14 cellular contexts compared by ENCODE assay signal in the genomic region with DNA sequence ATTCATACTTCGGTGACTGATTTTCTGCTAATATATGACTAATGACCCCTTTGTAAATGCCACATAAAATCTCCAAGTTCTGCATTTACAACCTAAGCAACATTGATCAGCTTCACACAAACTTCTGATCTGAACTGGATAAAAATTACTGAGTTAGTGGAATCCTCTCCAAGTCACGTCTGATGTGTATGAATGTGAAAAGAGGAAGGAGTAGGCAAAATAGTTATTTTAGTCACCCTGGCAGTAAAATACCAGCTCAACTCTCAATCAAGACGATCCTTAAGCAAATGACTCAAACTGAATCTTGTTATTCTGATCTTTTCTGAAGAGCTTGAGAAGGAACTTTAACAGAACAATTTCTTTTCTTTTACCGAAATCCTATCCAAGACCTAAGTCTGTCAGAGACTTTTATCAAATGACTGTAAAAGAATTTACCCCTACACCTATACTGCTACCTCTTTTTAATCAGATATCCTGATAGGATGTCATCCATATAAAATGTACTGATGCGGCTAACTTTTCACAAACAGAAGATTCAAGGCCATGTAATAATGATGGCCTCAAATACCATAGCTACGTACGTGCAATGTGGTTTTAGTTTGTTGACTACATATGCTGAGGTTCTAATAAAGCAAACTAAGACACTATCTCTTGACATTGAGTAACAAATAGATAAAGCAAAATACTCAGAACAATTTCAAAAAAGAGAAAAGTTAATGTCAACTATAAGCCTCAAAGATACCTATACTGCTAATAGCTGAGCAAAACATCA. TPM values are rescaled to one million over a fixed set of nuclear protein-coding genes. Genes with fewer than 3 reads are reported as not detected.
DNase-seq lines count a peak whose midpoint lies in the region; ATAC-seq, FAIRE-seq and TF ChIP-seq lines count a peak whose summit lies in the region.
"Had no signal": no experiment of that assay in that cellular context is flagged by ENCODE, and none has a peak within 500 bp of the region (broad histone marks: within the 10 kb centered on the region; RNA-seq: fewer than 3 reads in every experiment).

No MANE protein-coding gene starts in this region.

- peak overlapping the region; percentile 29 for H3K4me3 ChIP-seq in GM12878
- H3K4me3 ChIP-seq in SK-N-SH (ENCODE audit: low read depth in 2 of 2, low read length in 1 of 2), result no peak overlapping the region
- H3K4me3 ChIP-seq: cardiac muscle cell, PC-9 had no signal

- H3K27ac Mint-ChIP-seq in T-helper 2 cell treated with Interferon-gamma antibody and Interleukin-4, amounts not matched to agents 5 μg/mL and 100 μg/mL, for 36 hours, result no peak overlapping the region
- H3K27ac Mint-ChIP-seq: activated CD4-positive, alpha-beta T cell treated with anti-CD3 and anti-CD28 coated beads, Interleukin-2, amount 10 ng/mL, durations not matched to agents 7 days and 5 days had no signal

- 15% methylated on average over 7 of the region's 7 CpGs for WGBS in GM12878 (ENCODE audit: insufficient coverage, insufficient replicate concordance, low lambda C conversion rate, missing lambda C conversion rate)
- whole genome bisulfite sequencing in SK-N-SH (ENCODE audit: low lambda C conversion rate), result 91% methylated on average over 7 of the region's 7 CpGs

- POLR2A ChIA-PET in GM12878 (lab: Charles Lee), result interaction anchor here (1.0 to 2.0 kb wide), 8 partner anchors 9 to 39 kb away, joined by 3 to 11 read pairs (median 4); no protein-coding TSS in a partner anchor
- POLR2A ChIA-PET in SK-N-SH (lab: Yijun Ruan, JAX), result no interaction called here

- peaks cover 6% of the 10 kb centered on the region for H3F3A ChIP-seq in SK-N-SH (replicated peaks; ENCODE audit: insufficient read depth)

- ATAC-seq in GM18502 (IDR thresholded peaks at IDR 0.05; ENCODE audit: poor library complexity, unreplicated experiment) (peak; percentile 69), GM21367 (IDR thresholded peaks at IDR 0.05; ENCODE audit: unreplicated experiment) (peak; percentile 63), HG03432 (IDR thresholded peaks at IDR 0.05; ENCODE audit: unreplicated experiment) (peak; percentile 90), GM12878 (peak; percentile 85)

- intact Hi-C loops in GM12878 (cut with micrococcal nuclease; ENCODE audit: unreplicated experiment), result no loop called here

- H3K9me3 ChIP-seq in GM12878 (replicated peaks; ENCODE audit: control insufficient read depth, insufficient read depth, low read length), result peaks cover 12% of the 10 kb centered on the region
- no peaks in the 10 kb centered on the region for H3K9me3 ChIP-seq in SK-N-SH
- H3K9me3 ChIP-seq: Caco-2 had no signal

- no peak for TF ChIP-seq CTCF in GM12878 (IDR thresholded peaks at IDR 0.05 in 2 of 3, conservative IDR thresholded peaks at IDR 0.05 in 1 of 3; ENCODE audit: control insufficient read depth in 2 of 3, extremely low read depth in 1 of 3, insufficient read depth in 1 of 3, low read depth in 3 of 3, low read length in 3 of 3)
- TF ChIP-seq CTCF in SK-N-SH (IDR thresholded peaks at IDR 0.05), result no peak

- H3K79me2 ChIP-seq in GM12878 (ENCODE audit: control insufficient read depth, insufficient read depth, low read length) (peaks cover 94% of the 10 kb centered on the region), SK-N-SH (ENCODE audit: insufficient read depth) (peaks cover 98% of the 10 kb centered on the region)

- DNase-seq in GM12878 (ENCODE audit: low read depth, low spot score), result peak; percentile 50
- DNase-seq in SK-N-SH, result no peak
- no peak for DNase-seq in T-helper 2 cell treated with Interferon-gamma antibody and Interleukin-4, amounts not matched to agents 5 μg/mL and 100 μg/mL, for 36 hours (ENCODE audit: low spot score)
- DNase-seq in NCI-H524 (lab: John Stamatoyannopoulos, UW), result no peak
- DNase-seq in activated effector memory CD4-positive, alpha-beta T cell treated with anti-CD3 and anti-CD28 coated beads, Interleukin-2, amount 50 U/mL, for 16 hours, result no peak
- DNase-seq: activated CD4-positive, alpha-beta T cell treated with anti-CD3 and anti-CD28 coated beads, Interleukin-2, amount 10 ng/mL, durations not matched to agents 7 days and 5 days; Caco-2; PC-9; stimulated activated CD8-positive, alpha-beta memory T cell treated with anti-CD3 and anti-CD28 coated beads, Interleukin-4, amount 100 ng/mL, for 48 hours had no signal

- peaks cover 12% of the 10 kb centered on the region for H3K4me1 ChIP-seq in GM12878 (ENCODE audit: control insufficient read depth, insufficient read depth, low read length)
- H3K4me1 ChIP-seq in SK-N-SH (ENCODE audit: control insufficient read depth in 1 of 2, insufficient read depth in 2 of 2, low read depth in 1 of 2, low read length in 1 of 2), result peaks cover 0 to 6% of the 10 kb centered on the region in 2 experiments; a peak in 2 of 4 replicates
- H3K4me1 ChIP-seq: Caco-2 had no signal

- H3K27me3 ChIP-seq in GM12878 (replicated peaks in 1 of 2; ENCODE audit: control insufficient read depth in 2 of 2, insufficient read depth in 2 of 2, low read length in 1 of 2) (no peaks in the 10 kb centered on the region), SK-N-SH (ENCODE audit: insufficient read depth) (no peaks in the 10 kb centered on the region)
- H3K27me3 ChIP-seq: cardiac muscle cell had no signal

- CTCF ChIA-PET in GM12878 (lab: Yijun Ruan, JAX), result interaction anchor here (0.8 to 1.8 kb wide), 11 partner anchors 9 to 89 kb away, joined by 3 to 8 read pairs (median 4); partner anchors contain the start of gene CUL3
- CTCF ChIA-PET in SK-N-SH (lab: Yijun Ruan, JAX), result interaction anchor here (1.2 kb wide), 1 partner anchor 89 kb away, joined by 4 read pairs; no protein-coding TSS in a partner anchor

- H3K9me3 Mint-ChIP-seq in T-helper 2 cell treated with Interferon-gamma antibody and Interleukin-4, amounts not matched to agents 5 μg/mL and 100 μg/mL, for 36 hours, result no peaks in the 10 kb centered on the region

- H3K36me3 ChIP-seq in GM12878 (ENCODE audit: control insufficient read depth in 2 of 2, insufficient read depth in 2 of 2, low read length in 1 of 2) (peaks cover 3% of the 10 kb centered on the region in 2 experiments; a peak in 2 of 4 replicates), SK-N-SH (replicated peaks in 1 of 2; ENCODE audit: control insufficient read depth in 1 of 2, insufficient read depth in 2 of 2, low read length in 1 of 2) (peaks cover 12 to 23% of the 10 kb centered on the region in 2 experiments)

- peaks cover 20% of the 10 kb centered on the region for H3K4me1 Mint-ChIP-seq in T-helper 2 cell treated with Interferon-gamma antibody and Interleukin-4, amounts not matched to agents 5 μg/mL and 100 μg/mL, for 36 hours (ENCODE audit: low read depth)

- no peak for TF ChIP-seq RAD21 in GM12878 (IDR thresholded peaks at IDR 0.05; ENCODE audit: insufficient read depth, low read depth, low read length)
- TF ChIP-seq RAD21 in SK-N-SH (IDR thresholded peaks at IDR 0.05; ENCODE audit: low read length), result no peak

- RAD21 ChIA-PET in GM12878 (lab: Charles Lee; ENCODE audit: unreplicated experiment), result interaction anchor here (0.7 to 2.8 kb wide), 15 partner anchors 9 to 88 kb away, joined by 3 to 14 read pairs (median 4); partner anchors contain the start of gene CUL3

- H3K4me2 ChIP-seq in GM12878 (ENCODE audit: control insufficient read depth, insufficient read depth), result peak overlapping the region; percentile 52; the same call in 1 of the 2 replicates
- no peak overlapping the region for H3K4me2 ChIP-seq in SK-N-SH
- H3K4me2 ChIP-seq: KMS-11, PC-9 had no signal

- H3K27ac ChIP-seq in GM12878 (ENCODE audit: control insufficient read depth, insufficient read depth) (peak overlapping the region; percentile 13), SK-N-SH (ENCODE audit: low read depth in 2 of 2, low read length in 1 of 2) (no peak overlapping the region)
- H3K27ac ChIP-seq: cardiac muscle cell, KMS-11, PC-9 had no signal

- H3K4me3 Mint-ChIP-seq in T-helper 2 cell treated with Interferon-gamma antibody and Interleukin-4, amounts not matched to agents 5 μg/mL and 100 μg/mL, for 36 hours, result no peak overlapping the region
- H3K4me3 Mint-ChIP-seq: activated CD4-positive, alpha-beta T cell treated with anti-CD3 and anti-CD28 coated beads, Interleukin-2, amount 10 ng/mL, durations not matched to agents 7 days and 5 days had no signal

- BruUV-seq in GM12878 (replicated peaks; lab: Mats Ljungman, UMichigan), result no TSS peak

- SMC1A ChIA-PET in GM12878 (lab: Charles Lee; ENCODE audit: uncharacterized antibody, unreplicated experiment), result interaction anchor here (0.9 to 4.9 kb wide), 17 partner anchors 9 to 72 kb away, joined by 3 to 47 read pairs (median 6); partner anchors contain the start of gene CUL3

- FAIRE-seq in GM12878 (lab: Jason Lieb, UNC), result no peak

- no peak overlapping the region for H2AFZ ChIP-seq in GM12878 (ENCODE audit: control insufficient read depth, low read depth, low read length)
- H2AFZ ChIP-seq in SK-N-SH (ENCODE audit: low read depth), result no peak overlapping the region
- H2AFZ ChIP-seq: PC-9 had no signal

- TF ChIP-seq POLR2A in GM12878 (IDR thresholded peaks at IDR 0.05; ENCODE audit: low read depth, low read length), result no peak

- H3K27me3 Mint-ChIP-seq in T-helper 2 cell treated with Interferon-gamma antibody and Interleukin-4, amounts not matched to agents 5 μg/mL and 100 μg/mL, for 36 hours (ENCODE audit: low read depth), result no peaks in the 10 kb centered on the region
- H3K27me3 Mint-ChIP-seq: activated CD4-positive, alpha-beta T cell treated with anti-CD3 and anti-CD28 coated beads, Interleukin-2, amount 10 ng/mL, durations not matched to agents 7 days and 5 days had no signal

- TF ChIP-seq EP300 in GM12878 (IDR thresholded peaks at IDR 0.05; ENCODE audit: borderline replicate concordance in 1 of 2, control insufficient read depth in 1 of 2, low read depth in 2 of 2, low read length in 2 of 2) (no peak), SK-N-SH (IDR thresholded peaks at IDR 0.05; ENCODE audit: borderline replicate concordance in 1 of 2, low read depth in 1 of 2, low read length in 1 of 2) (no peak)

- in situ Hi-C loops in GM12878 (cut with MboI), result no loop called here

- H3K36me3 Mint-ChIP-seq in T-helper 2 cell treated with Interferon-gamma antibody and Interleukin-4, amounts not matched to agents 5 μg/mL and 100 μg/mL, for 36 hours (ENCODE audit: low read depth), result peaks cover 22% of the 10 kb centered on the region

- no peaks in the 10 kb centered on the region for H3K9me2 ChIP-seq in SK-N-SH

- H4K20me1 ChIP-seq in GM12878 (ENCODE audit: control insufficient read depth, insufficient read depth), result peaks cover 8% of the 10 kb centered on the region
- peaks cover 88% of the 10 kb centered on the region for H4K20me1 ChIP-seq in SK-N-SH (ENCODE audit: insufficient read depth)

- H3K9ac ChIP-seq in GM12878 (ENCODE audit: control insufficient read depth, insufficient read depth, low read length), result no peak overlapping the region
- H3K9ac ChIP-seq in SK-N-SH, result no peak overlapping the region
- H3K9ac ChIP-seq: KMS-11 had no signal

RNA-seq across cellular contexts. Expression of gene CUL3, which starts 23.7 kb away (rescaled TPM):
- 137 and 145 TPM in 2 replicates for total RNA-seq in GM12878 (2013; cell fraction: nucleolus; rRNA removed)
- total RNA-seq in GM12878 (2014; rRNA removed) (49.0 and 59.5 TPM in 2 replicates), GM12878 (2014; rRNA removed; fragmentation: Illumina TruSeq; extraction: Trizol) (89.7 and 89.9 TPM in 2 replicates), GM12878 (2021) (80.4 and 80.9 TPM in 2 replicates)
- polyA plus RNA-seq in GM12878 (2011; ENCODE audit: low read depth), result 52.8 TPM
- polyA plus RNA-seq in GM12878 (2011; rRNA removed) (57.8 and 92.2 TPM in 2 replicates), GM12878 (2014; fragmentation: Illumina TruSeq; extraction: Trizol) (95.4 and 122 TPM in 2 replicates), GM12878 (2014; fragmentation: Nextera tagmentation; extraction: Ambion mirVana) (10 to 100 TPM; 49.0 to 71.9 TPM), GM12878 (2014; rRNA removed) (40.8 and 46.6 TPM in 2 replicates), GM12878 (2016; fragmentation: Nextera tagmentation; extraction: Ambion mirVana) (10 to 100 TPM; 22.0 to 22.2 TPM), SK-N-SH (2012; rRNA removed) (17.0 and 17.3 TPM in 2 replicates)
- 22.4 and 23.9 TPM in 2 replicates for polyA plus RNA-seq in GM12878 (2011; cell fraction: cytosol; rRNA removed)
- 25.5 and 34.5 TPM in 2 replicates for polyA plus RNA-seq in GM12878 (2011; cell fraction: nucleus; rRNA removed)
- 70.0 and 76.0 TPM in 2 replicates for polyA plus RNA-seq in GM12878 (2012)
- polyA minus RNA-seq in GM12878 (2011; rRNA and poly(A)+ RNA removed), result 49.5 and 88.4 TPM in 2 replicates
- polyA minus RNA-seq in GM12878 (2011; cell fraction: cytosol; rRNA and poly(A)+ RNA removed), result 26.6 and 29.9 TPM in 2 replicates
- polyA minus RNA-seq in GM12878 (2011; cell fraction: nucleus; rRNA and poly(A)+ RNA removed), result 42.2 and 69.2 TPM in 2 replicates
- 27.3 and 34.3 TPM in 2 replicates for polyA plus RNA-seq in SK-N-SH (2012; cell fraction: cytosol; rRNA removed)
- polyA plus RNA-seq in SK-N-SH (2012; cell fraction: nucleus; rRNA removed), result 10.8 and 34.5 TPM in 2 replicates
